In the genomic region with DNA sequence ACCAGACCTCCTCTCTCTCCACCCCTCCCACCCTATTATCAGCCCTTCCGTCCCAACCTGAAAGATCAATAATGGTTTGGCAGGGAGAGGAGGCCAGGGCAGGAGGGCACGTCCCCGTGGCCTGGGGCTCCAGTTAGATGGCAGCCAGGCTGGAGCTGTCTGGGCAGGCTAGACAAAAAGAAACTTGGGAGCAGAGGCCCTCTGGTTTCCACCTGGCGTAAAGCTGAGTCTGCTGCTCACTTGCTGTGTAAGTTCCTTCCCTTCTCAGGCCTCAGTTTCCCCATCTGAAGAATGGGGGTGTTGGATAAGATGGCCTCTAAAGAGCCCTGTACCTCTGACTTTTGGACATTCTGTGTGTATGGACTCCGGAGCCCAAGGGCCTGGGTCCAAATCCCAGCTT, we compare ENCODE assay signal across 29 cellular contexts. TPM values are rescaled to one million over a fixed set of nuclear protein-coding genes. Genes with fewer than 3 reads are reported as not detected.
"Had no signal": no experiment of that assay in that cellular context is flagged by ENCODE, and none has a peak within 500 bp of the region (broad histone marks: within the 10 kb centered on the region; RNA-seq: fewer than 3 reads in every experiment).

No MANE protein-coding gene starts in this region.

- H3K27me3 ChIP-seq: ascending aorta, body of pancreas, MG63 had no signal

- ATAC-seq: activated naive CD4-positive, alpha-beta T cell treated with anti-CD3 and anti-CD28 coated beads, Interleukin-2, amount 50 U/mL, for 72 hours; activated naive CD8-positive, alpha-beta T cell treated with anti-CD3 and anti-CD28 coated beads, Interleukin-2, amount 50 U/mL, for 24 hours; activated T-cell treated with anti-CD3 and anti-CD28 coated beads, Interleukin-2, amount 50 U/mL, for 4 hours; body of pancreas; PC-3; T-helper 17 cell had no signal

- H3K36me3 ChIP-seq: ascending aorta, MG63 had no signal

- FAIRE-seq: bronchial epithelial cell, RCC 7860, TTC549 had no signal

- H3K27ac ChIP-seq: body of pancreas had no signal

- H3K9me3 ChIP-seq: ascending aorta, body of pancreas, MG63 had no signal

- H3K4me3 ChIP-seq: ascending aorta, body of pancreas, MG63 had no signal

- DNase-seq: activated B cell treated with CpG ODN at 0.5 μM for 24 hours; activated CD4-positive, alpha-beta memory T cell treated with anti-CD3 and anti-CD28 coated beads for 36 hours; activated CD4-positive, alpha-beta T cell treated with anti-CD3 and anti-CD28 coated beads, Interleukin-2, amount 10 ng/mL, durations not matched to agents 7 days and 5 days; activated CD8-positive, alpha-beta memory T cell treated with anti-CD3 and anti-CD28 coated beads for 24 hours; activated effector memory CD4-positive, alpha-beta T cell treated with anti-CD3 and anti-CD28 coated beads, Interleukin-2, amount 50 U/mL, for 16 hours; activated naive CD4-positive, alpha-beta T cell treated with Interleukin-2 at 50 U/mL for 16 hours; activated naive CD8-positive, alpha-beta T cell treated with anti-CD3 and anti-CD28 coated beads, Interleukin-2, amount 50 U/mL, for 24 hours; activated T-cell treated with anti-CD3 and anti-CD28 coated beads, Interleukin-2, amount 50 U/mL, for 4 hours; amniotic stem cell; body of pancreas; central memory CD4-positive, alpha-beta T cell; MG63; MV-4-11; NCI-H1092 treated with DMSO at 0.1 percent for 48 hours; NCI-H1436; NCI-H1694 treated with DMSO at 0.1 percent for 48 hours; NCI-H2029 treated with DMSO at 0.1 percent for 48 hours; NCI-H510A treated with DMSO at 0.1 percent for 48 hours; NCI-H69; PC-3; SHP77 treated with DMSO at 0.1 percent for 48 hours; T-helper 17 cell; T-helper 9 cell had no signal

RNA-seq across cellular contexts. Expression of a gene that starts 3.8 kb away (rescaled TPM):
- total RNA-seq: activated B cell treated with CpG ODN at 0.5 μM for 24 hours, SK-MEL-5, T-helper 17 cell had no signal

RNA-seq across cellular contexts. Expression of a gene that starts 30.0 kb away (rescaled TPM):
- total RNA-seq: activated B cell treated with CpG ODN at 0.5 μM for 24 hours; activated CD4-positive, alpha-beta memory T cell treated with anti-CD3 and anti-CD28 coated beads for 36 hours; activated CD4-positive, alpha-beta T cell treated with anti-CD3 and anti-CD28 coated beads, Interleukin-2, amount 10 ng/mL, durations not matched to agents 7 days and 5 days; SK-MEL-5; T-helper 17 cell had no signal
